ENCODE assay signal across 12 cellular contexts in the genomic region with DNA sequence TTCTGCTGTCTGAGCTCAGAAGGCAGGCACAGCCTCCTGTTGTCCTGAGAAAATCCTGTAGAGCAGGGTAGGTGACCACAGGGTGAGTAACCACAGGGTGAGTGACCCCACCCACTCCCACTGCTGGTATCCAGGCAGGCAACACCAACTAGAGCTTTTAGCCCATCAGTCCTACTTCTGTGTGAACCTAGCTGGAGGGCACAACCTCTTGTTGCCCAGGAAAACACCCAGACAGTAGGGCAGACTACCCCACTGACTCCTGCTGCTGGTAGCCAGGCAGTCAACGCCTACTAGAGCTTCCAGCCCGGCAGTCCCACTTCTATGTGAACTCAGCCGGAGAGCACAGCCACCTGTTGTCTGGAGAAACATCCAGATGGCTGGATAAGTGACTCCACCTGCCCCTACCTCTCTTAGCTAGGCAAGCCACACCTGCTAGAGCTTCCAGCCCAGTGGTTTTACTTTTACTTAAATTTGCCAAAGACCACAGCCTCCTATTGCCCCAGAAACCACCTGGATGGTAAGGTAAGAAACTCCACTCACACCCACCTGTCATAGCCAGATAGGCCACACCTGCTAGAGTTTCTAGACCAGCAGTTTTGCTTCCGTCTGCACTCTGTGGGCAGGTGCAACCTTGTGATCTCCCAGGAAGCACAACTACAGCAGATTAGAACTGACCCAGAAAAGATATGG.
A peak's percentile ranks its signal among the peaks of the same experiment; 100 is the strongest.
DNase-seq lines count a peak whose midpoint lies in the region; ATAC-seq, FAIRE-seq and TF ChIP-seq lines count a peak whose summit lies in the region.
"Had no signal": no experiment of that assay in that cellular context is flagged by ENCODE, and none has a peak within 500 bp of the region (broad histone marks: within the 10 kb centered on the region; RNA-seq: fewer than 3 reads in every experiment).

No MANE protein-coding gene starts in this region.

- no peak overlapping the region for H4K5ac ChIP-seq in H1 (ENCODE audit: insufficient read length, low read depth, low read length)

- POLR2A ChIA-PET in H1 (lab: Charles Lee; ENCODE audit: partially characterized antibody) (no interaction called here), A673 (lab: Charles Lee; ENCODE audit: low non-redundant PET) (no interaction called here)

- no peak overlapping the region for H2BK20ac ChIP-seq in H1 (ENCODE audit: low read length)

- no peak overlapping the region for H3K4me3 Mint-ChIP-seq in stimulated activated memory B cell treated with anti-CD40 and anti-IgM and Interleukin-4, amounts not matched to agents 10 μg/mL and 1 μg/mL and 100 μg/mL, for 72 hours
- H3K4me3 Mint-ChIP-seq: T-helper 2 cell treated with Interferon-gamma antibody and Interleukin-4, amounts not matched to agents 5 μg/mL and 100 μg/mL, for 36 hours had no signal

- no peaks in the 10 kb centered on the region for H3K9me3 Mint-ChIP-seq in stimulated activated memory B cell treated with anti-CD40 and anti-IgM and Interleukin-4, amounts not matched to agents 10 μg/mL and 1 μg/mL and 100 μg/mL, for 72 hours
- H3K9me3 Mint-ChIP-seq: naive thymus-derived CD8-positive, alpha-beta T cell; T-helper 2 cell treated with Interferon-gamma antibody and Interleukin-4, amounts not matched to agents 5 μg/mL and 100 μg/mL, for 36 hours had no signal

- no peak overlapping the region for H3K14ac ChIP-seq in H1 (ENCODE audit: insufficient read length)

- CTCF ChIA-PET in H1 (lab: Charles Lee; ENCODE audit: partially characterized antibody) = no interaction called here
- CTCF ChIA-PET in A673 (lab: Charles Lee) = no interaction called here

- H3K9me3 ChIP-seq in H1 (ENCODE audit: insufficient read depth in 2 of 2, low read depth in 1 of 2, low read length in 1 of 2) = no peaks in the 10 kb centered on the region
- H3K9me3 ChIP-seq in A673 (ENCODE audit: low read depth, low read length, poor library complexity, severe bottlenecking) = no peaks in the 10 kb centered on the region
- H3K9me3 ChIP-seq: heart left ventricle had no signal

- H3K23me2 ChIP-seq in H1 (ENCODE audit: low read depth, low read length) = no peaks in the 10 kb centered on the region

- intact Hi-C loops in cardiac septum (cut with DNase I) (no loop called here), A673 (cut with micrococcal nuclease; ENCODE audit: unreplicated experiment) (no loop called here)

- no peak overlapping the region for H4K91ac ChIP-seq in H1 (replicated peaks; ENCODE audit: insufficient read length, low read length)

- no peak for TF ChIP-seq POLR2A in H1 (IDR thresholded peaks at IDR 0.05; ENCODE audit: control extremely low read depth in 1 of 2, low read depth in 2 of 2, low read length in 2 of 2)

- H2BK15ac ChIP-seq in H1 (ENCODE audit: low read length) = no peak overlapping the region

- no peaks in the 10 kb centered on the region for H3K36me3 Mint-ChIP-seq in stimulated activated memory B cell treated with anti-CD40 and anti-IgM and Interleukin-4, amounts not matched to agents 10 μg/mL and 1 μg/mL and 100 μg/mL, for 72 hours
- H3K36me3 Mint-ChIP-seq: naive thymus-derived CD8-positive, alpha-beta T cell had no signal

- no peak for TF ChIP-seq EP300 in H1 (IDR thresholded peaks at IDR 0.05; ENCODE audit: borderline replicate concordance in 1 of 2, low read depth in 2 of 2, low read length in 2 of 2)

- no TSS peak for BruUV-seq in A673 (replicated peaks; lab: Mats Ljungman, UMichigan)

- H2AK5ac ChIP-seq in H1 (ENCODE audit: low read depth, low read length) = no peak overlapping the region

- no peak overlapping the region for H3K56ac ChIP-seq in H1 (replicated peaks; ENCODE audit: insufficient read length, low read depth, low read length)

- no peaks in the 10 kb centered on the region for H4K20me1 ChIP-seq in H1 (replicated peaks in 1 of 2; ENCODE audit: control insufficient read depth in 1 of 2, insufficient read depth in 2 of 2, low read length in 2 of 2)

- H3K27me3 ChIP-seq in H1 (replicated peaks in 1 of 4; ENCODE audit: control insufficient read depth in 3 of 4, extremely low read depth in 1 of 4, insufficient read depth in 3 of 4, low read length in 3 of 4) (no peaks in the 10 kb centered on the region), A673 (replicated peaks; ENCODE audit: insufficient read depth, low read depth, low read length, poor library complexity) (no peaks in the 10 kb centered on the region)
- H3K27me3 ChIP-seq: heart left ventricle had no signal

- H2BK5ac ChIP-seq in H1 (ENCODE audit: low read depth, low read length) = no peak overlapping the region

- H3K79me1 ChIP-seq in H1 (ENCODE audit: low read depth, low read length) = no peaks in the 10 kb centered on the region

- H3K27ac ChIP-seq in H1 (ENCODE audit: low read depth, low read length) (no peak overlapping the region), A673 (ENCODE audit: low read depth, low read length, poor library complexity, severe bottlenecking) (no peak overlapping the region)
- H3K27ac ChIP-seq: heart left ventricle had no signal

- no peak overlapping the region for H3K27ac Mint-ChIP-seq in stimulated activated memory B cell treated with anti-CD40 and anti-IgM and Interleukin-4, amounts not matched to agents 10 μg/mL and 1 μg/mL and 100 μg/mL, for 72 hours
- H3K27ac Mint-ChIP-seq: T-helper 2 cell treated with Interferon-gamma antibody and Interleukin-4, amounts not matched to agents 5 μg/mL and 100 μg/mL, for 36 hours had no signal

- no peak overlapping the region for H3K4me2 ChIP-seq in H1 (ENCODE audit: insufficient read depth in 1 of 2, low read depth in 2 of 2, low read length in 2 of 2)

- H2BK120ac ChIP-seq in H1 (replicated peaks; ENCODE audit: low read depth, low read length) = no peak overlapping the region

- no peak overlapping the region for H2AFZ ChIP-seq in H1 (ENCODE audit: low read length)

- no peaks in the 10 kb centered on the region for H3K4me1 ChIP-seq in H1 (replicated peaks in 1 of 4; ENCODE audit: control insufficient read depth in 3 of 4, insufficient read depth in 4 of 4, low read length in 3 of 4)
- H3K4me1 ChIP-seq in A673 (ENCODE audit: insufficient read depth, low read length, poor library complexity, severe bottlenecking) = no peaks in the 10 kb centered on the region

- no peak for TF ChIP-seq RAD21 in H1 (IDR thresholded peaks at IDR 0.05 in 1 of 2, conservative IDR thresholded peaks at IDR 0.05 in 1 of 2; ENCODE audit: low read depth in 2 of 2, low read length in 2 of 2)

- H3K27me3 Mint-ChIP-seq in stimulated activated memory B cell treated with anti-CD40 and anti-IgM and Interleukin-4, amounts not matched to agents 10 μg/mL and 1 μg/mL and 100 μg/mL, for 72 hours = no peaks in the 10 kb centered on the region
- H3K27me3 Mint-ChIP-seq: naive thymus-derived CD8-positive, alpha-beta T cell had no signal

- H3K36me3 ChIP-seq in H1 (ENCODE audit: control insufficient read depth in 2 of 4, insufficient read depth in 4 of 4, low read length in 3 of 4) (no peaks in the 10 kb centered on the region), A673 (ENCODE audit: insufficient read depth, low read length, poor library complexity, severe bottlenecking) (no peaks in the 10 kb centered on the region)
- H3K36me3 ChIP-seq: heart left ventricle had no signal

- TF ChIP-seq CTCF in H1 (IDR thresholded peaks at IDR 0.05; ENCODE audit: control extremely low read depth in 1 of 3, insufficient read depth in 1 of 3, low read depth in 1 of 3, low read length in 3 of 3) = no peak
- no peak for TF ChIP-seq CTCF in A673 (conservative IDR thresholded peaks at IDR 0.05; ENCODE audit: low read depth, low read length)

- H2BK12ac ChIP-seq in H1 (ENCODE audit: low read depth, low read length) = no peak overlapping the region

- H3K4me3 ChIP-seq in H1 (ENCODE audit: extremely low read depth in 1 of 4, insufficient read depth in 2 of 4, low read depth in 3 of 4, low read length in 4 of 4) (no peak overlapping the region), A673 (ENCODE audit: low read depth, low read length, poor library complexity, severe bottlenecking) (no peak overlapping the region)
- H3K4me3 ChIP-seq: heart left ventricle had no signal

- FAIRE-seq in H1 (lab: Jason Lieb, UNC) = no peak

- no peak overlapping the region for H3K9ac ChIP-seq in H1 (replicated peaks in 1 of 4; ENCODE audit: extremely low read depth in 1 of 4, low read depth in 3 of 4, low read length in 3 of 4)

- DNase-seq in HK-2 (ENCODE audit: unreplicated experiment) (peak; percentile 13), NCI-H446 treated with DMSO at 0.1 percent for 48 hours (lab: John Stamatoyannopoulos, UW) (peak; percentile 36), H1 (ENCODE audit: low read depth in 1 of 2, low spot score in 2 of 2) (no peak), cardiac septum (ENCODE audit: low spot score) (no peak), A673 (ENCODE audit: low spot score) (no peak), amniotic stem cell (lab: John Stamatoyannopoulos, UW) (no peak)
- DNase-seq: heart left ventricle; naive thymus-derived CD8-positive, alpha-beta T cell; NCI-H2081 treated with DMSO at 0.1 percent for 48 hours; substantia nigra had no signal

- H3K79me2 ChIP-seq in H1 (ENCODE audit: control insufficient read depth in 1 of 2, insufficient read depth in 2 of 2, low read length in 2 of 2) = no peaks in the 10 kb centered on the region

- H3K4ac ChIP-seq in H1 (replicated peaks; ENCODE audit: insufficient read length, low read depth, low read length) = no peak overlapping the region

- H3K4me1 Mint-ChIP-seq in stimulated activated memory B cell treated with anti-CD40 and anti-IgM and Interleukin-4, amounts not matched to agents 10 μg/mL and 1 μg/mL and 100 μg/mL, for 72 hours = no peaks in the 10 kb centered on the region

- no peak overlapping the region for H3K18ac ChIP-seq in H1 (ENCODE audit: extremely low read depth, low read length)

- whole genome bisulfite sequencing in H1 (ENCODE audit: extremely low coverage in 1 of 2, insufficient coverage in 1 of 2, insufficient read length in 1 of 2, insufficient replicate concordance in 2 of 2, low coverage in 1 of 2, low lambda C conversion rate in 2 of 2, missing lambda C conversion rate in 1 of 2), 2 experiments = 94% methylated on average over 4 of the region's 4 CpGs; no CpG with 5 or more reads in 1 of the 2 experiments

- no peak overlapping the region for H3K23ac ChIP-seq in H1 (ENCODE audit: insufficient read length)

- H4K8ac ChIP-seq in H1 (ENCODE audit: extremely low read depth, insufficient read depth, low read length) = 0 out of 2 replicates have a peak overlapping the region, but pooled peaks have one; percentile 51

- ATAC-seq in stimulated activated memory B cell treated with anti-CD40 and anti-IgM and Interleukin-4, amounts not matched to agents 10 μg/mL and 1 μg/mL and 100 μg/mL, for 72 hours = peak; percentile 34

TF ChIP-seq in H1, 55 proteins besides CTCF, POLR2A, EP300 and RAD21:
- no peak for TF ChIP-seq SRF (IDR thresholded peaks at IDR 0.05; ENCODE audit: low read depth, low read length)

Comparison
In these comparisons a context has a peak if more than half of its experiments do, and no peak if none do; other contexts are left out.
1. DNase-seq: peak in HK-2 (single experiment) and NCI-H446 treated with DMSO at 0.1 percent for 48 hours (single experiment); none in H1 (0 of 2), cardiac septum (single experiment), A673 (single experiment) and amniotic stem cell (single experiment).